In the genomic region with DNA sequence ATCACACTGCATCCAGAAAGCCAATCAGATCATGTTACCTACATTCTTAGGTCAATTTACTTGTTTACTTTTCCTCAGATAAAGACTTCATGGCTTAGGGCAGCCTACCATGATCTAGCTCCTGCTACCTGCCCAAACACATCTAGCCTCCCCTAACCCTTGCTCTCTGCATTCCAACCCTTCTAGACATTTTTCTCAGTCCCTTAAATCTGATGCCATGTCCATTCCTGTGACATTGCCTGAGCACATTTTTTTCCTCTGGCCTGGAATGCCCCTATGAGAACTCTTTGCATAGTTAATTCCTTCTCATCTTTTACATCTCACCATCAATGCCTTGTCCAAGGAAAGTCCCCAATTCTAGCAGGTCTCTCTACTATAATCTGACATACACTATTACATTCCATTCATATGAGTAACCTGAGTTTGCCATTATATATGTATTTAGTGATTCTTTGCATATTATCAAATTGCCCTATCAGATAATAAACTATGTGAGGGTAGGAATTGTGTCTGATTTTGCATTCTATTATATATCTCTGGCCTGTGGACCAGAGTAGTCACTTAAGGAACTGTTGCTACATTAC, we compare ENCODE assay signal across 24 cellular contexts.
A peak's percentile ranks its signal among the peaks of the same experiment; 100 is the strongest.
DNase-seq lines count a peak whose midpoint lies in the region; ATAC-seq and TF ChIP-seq lines count a peak whose summit lies in the region.
"Had no signal": no experiment of that assay in that cellular context is flagged by ENCODE, and none has a peak within 500 bp of the region (broad histone marks: within the 10 kb centered on the region; RNA-seq: fewer than 3 reads in every experiment).

No MANE protein-coding gene starts in this region.

- H3K27me3 ChIP-seq in PC-3 (ENCODE audit: low read length) (peaks cover 19% of the 10 kb centered on the region; the same call in 1 of the 2 replicates), mesenchymal stem cell (ENCODE audit: control insufficient read depth in 1 of 2, insufficient read depth in 1 of 2, low read length in 2 of 2) (no peaks in the 10 kb centered on the region)
- H3K27me3 ChIP-seq: gastroesophageal sphincter had no signal

- BruUV-seq in PC-3 (replicated peaks; lab: Mats Ljungman, UMichigan): no TSS peak

- no peak for TF ChIP-seq CTCF in PC-3 (conservative IDR thresholded peaks at IDR 0.05; ENCODE audit: low read depth, low read length)
- TF ChIP-seq CTCF in chondrocyte (IDR thresholded peaks at IDR 0.05): no peak
- TF ChIP-seq CTCF in GM10266 (IDR thresholded peaks at IDR 0.05; ENCODE audit: control insufficient read depth, insufficient read depth, low read depth, missing control alignments): no peak

- no peak overlapping the region for H2BK12ac ChIP-seq in mesenchymal stem cell (ENCODE audit: low read length in 2 of 2)

- no peaks in the 10 kb centered on the region for H3K9me3 ChIP-seq in PC-3 (ENCODE audit: low read length)
- H3K9me3 ChIP-seq in mesenchymal stem cell (ENCODE audit: control insufficient read depth, low read length): no peaks in the 10 kb centered on the region
- H3K9me3 ChIP-seq: gastroesophageal sphincter had no signal

- intact Hi-C loops in PC-3 (cut with micrococcal nuclease): no loop called here

- H3K9ac ChIP-seq in PC-3 (ENCODE audit: low read length): no peak overlapping the region
- no peak overlapping the region for H3K9ac ChIP-seq in mesenchymal stem cell (ENCODE audit: low read length)

- H3K9me3 Mint-ChIP-seq in chondrocyte (ENCODE audit: low read depth): no peaks in the 10 kb centered on the region
- H3K9me3 Mint-ChIP-seq: activated T-cell treated with anti-CD3 and anti-CD28 coated beads, Interleukin-2, amount 50 U/mL, for 4 hours had no signal

- no peak overlapping the region for H3K4me3 Mint-ChIP-seq in chondrocyte (ENCODE audit: unreplicated experiment)
- H3K4me3 Mint-ChIP-seq: activated T-cell treated with anti-CD3 and anti-CD28 coated beads, Interleukin-2, amount 50 U/mL, for 4 hours; CD4-positive, CD25-positive, alpha-beta regulatory T cell had no signal

- no peak overlapping the region for H2AK5ac ChIP-seq in mesenchymal stem cell (ENCODE audit: low read length, severe bottlenecking)

- peaks cover 27% of the 10 kb centered on the region for H3K36me3 Mint-ChIP-seq in chondrocyte (ENCODE audit: low read depth)
- H3K36me3 Mint-ChIP-seq: CD4-positive, CD25-positive, alpha-beta regulatory T cell had no signal

- H3K4me3 ChIP-seq in PC-3 (ENCODE audit: low read length) (no peak overlapping the region), mesenchymal stem cell (ENCODE audit: insufficient read depth in 1 of 2, low read depth in 1 of 2, low read length in 2 of 2) (no peak overlapping the region)
- H3K4me3 ChIP-seq: gastroesophageal sphincter had no signal

- no peak overlapping the region for H2AFZ ChIP-seq in PC-3 (ENCODE audit: low read length)
- no peak overlapping the region for H2AFZ ChIP-seq in mesenchymal stem cell (ENCODE audit: low read depth, low read length)

- DNase-seq in DMS53 (lab: John Stamatoyannopoulos, UW): peak; percentile 17
- peak; percentile 20 for DNase-seq in PC-3
- DNase-seq in chondrocyte (ENCODE audit: low spot score): no peak
- no peak for DNase-seq in mesenchymal stem cell
- DNase-seq in GM10266 (ENCODE audit: extremely low spot score): no peak
- DNase-seq: activated CD4-positive, CD25-positive, alpha-beta regulatory T cell treated with anti-CD3 and anti-CD28 coated beads, Interleukin-2, amount 50 U/mL, for 72 hours; activated naive CD4-positive, alpha-beta T cell treated with Interleukin-2 at 50 U/mL for 16 hours; activated T-cell treated with anti-CD3 and anti-CD28 coated beads, Interleukin-2, amount 50 U/mL, for 4 hours; amniotic stem cell; caudate nucleus; CD4-positive, CD25-positive, alpha-beta regulatory T cell; DMS153; kidney glomerular epithelial cell; NCI-H1105; NCI-H2029; NCI-H345; NK-92 treated with Interleukin-12 subunit alpha and Interleukin-12 subunit beta, amount 100 ng/mL, for 24 hours; nucleus accumbens; RPMI8226; substantia nigra; T1000 had no signal

- H3K4me1 ChIP-seq in PC-3 (ENCODE audit: insufficient read depth, low read length): no peaks in the 10 kb centered on the region
- no peaks in the 10 kb centered on the region for H3K4me1 ChIP-seq in mesenchymal stem cell (ENCODE audit: control insufficient read depth, insufficient read depth, low read depth, low read length)
- H3K4me1 ChIP-seq: gastroesophageal sphincter had no signal

- H3K27me3 Mint-ChIP-seq in chondrocyte (ENCODE audit: low read depth): no peaks in the 10 kb centered on the region
- H3K27me3 Mint-ChIP-seq: CD4-positive, CD25-positive, alpha-beta regulatory T cell had no signal

- H4K8ac ChIP-seq in mesenchymal stem cell (ENCODE audit: low read length): no peak overlapping the region

- no peaks in the 10 kb centered on the region for H3K36me3 ChIP-seq in PC-3 (ENCODE audit: low read depth, low read length)
- peaks cover 0 to 6% of the 10 kb centered on the region in 2 experiments for H3K36me3 ChIP-seq in mesenchymal stem cell (ENCODE audit: control insufficient read depth in 1 of 2, insufficient read depth in 2 of 2, low read depth in 1 of 2, low read length in 2 of 2)
- H3K36me3 ChIP-seq: gastroesophageal sphincter had no signal

- no peaks in the 10 kb centered on the region for H3K79me2 ChIP-seq in PC-3 (ENCODE audit: low read length)

- no peak for ATAC-seq in PC-3
- no peak for ATAC-seq in GM21367 (IDR thresholded peaks at IDR 0.05; ENCODE audit: unreplicated experiment)
- ATAC-seq in HG03196 (IDR thresholded peaks at IDR 0.05; ENCODE audit: unreplicated experiment): no peak
- ATAC-seq: activated T-cell treated with anti-CD3 and anti-CD28 coated beads, Interleukin-2, amount 50 U/mL, for 4 hours; gastroesophageal sphincter had no signal

- H4K91ac ChIP-seq in mesenchymal stem cell (ENCODE audit: low read length): no peak overlapping the region

- no peaks in the 10 kb centered on the region for H3F3A ChIP-seq in PC-3 (ENCODE audit: low read length, unreplicated experiment)

- no peak overlapping the region for H3K14ac ChIP-seq in mesenchymal stem cell (ENCODE audit: low read length in 2 of 2)

- no peak overlapping the region for H2BK120ac ChIP-seq in mesenchymal stem cell (ENCODE audit: low read depth, low read length)

- H3K9me2 ChIP-seq in PC-3 (replicated peaks; ENCODE audit: low read length): no peaks in the 10 kb centered on the region

- CTCF ChIA-PET in PC-3 (lab: Charles Lee): no interaction called here

- H3K79me1 ChIP-seq in mesenchymal stem cell (replicated peaks; ENCODE audit: low read length, poor library complexity, severe bottlenecking): peaks cover 2% of the 10 kb centered on the region

- peaks cover 43% of the 10 kb centered on the region for H3K4me1 Mint-ChIP-seq in chondrocyte (ENCODE audit: low read depth)
- H3K4me1 Mint-ChIP-seq: CD4-positive, CD25-positive, alpha-beta regulatory T cell had no signal

- H4K20me1 ChIP-seq in PC-3 (ENCODE audit: low read length): no peaks in the 10 kb centered on the region

- H2BK15ac ChIP-seq in mesenchymal stem cell (ENCODE audit: low read depth, poor library complexity, severe bottlenecking): no peak overlapping the region

- H2BK5ac ChIP-seq in mesenchymal stem cell (ENCODE audit: low read depth, low read length, poor library complexity, severe bottlenecking): no peak overlapping the region

- H3K27ac ChIP-seq in PC-3 (ENCODE audit: low read length) (no peak overlapping the region), mesenchymal stem cell (ENCODE audit: low read length, poor library complexity, severe bottlenecking) (peak overlapping the region; percentile 10)
- H3K27ac ChIP-seq: gastroesophageal sphincter had no signal

- H3K18ac ChIP-seq in mesenchymal stem cell (ENCODE audit: low read depth in 1 of 2, low read length in 2 of 2): no peak overlapping the region

- peak overlapping the region; percentile 74 for H3K27ac Mint-ChIP-seq in chondrocyte (ENCODE audit: unreplicated experiment)
- H3K27ac Mint-ChIP-seq: CD4-positive, CD25-positive, alpha-beta regulatory T cell had no signal

- H3K4me2 ChIP-seq in PC-3 (ENCODE audit: low read length) (no peak overlapping the region), mesenchymal stem cell (ENCODE audit: low read length, poor library complexity, severe bottlenecking) (no peak overlapping the region)

- H3K23ac ChIP-seq in mesenchymal stem cell (ENCODE audit: low read length in 2 of 2): no peak overlapping the region

- POLR2A ChIA-PET in PC-3 (lab: Charles Lee; ENCODE audit: unreplicated experiment): no interaction called here

- H3K4ac ChIP-seq in mesenchymal stem cell (ENCODE audit: low read depth in 1 of 2, low read length in 2 of 2): no peak overlapping the region

Comparison
In these comparisons a context has a peak if more than half of its experiments do, and no peak if none do; other contexts are left out.
1. DNase-seq: peak in DMS53 (single experiment) and PC-3 (single experiment); none in chondrocyte (single experiment), mesenchymal stem cell (single experiment) and GM10266 (single experiment).